ENCODE assay signal across 8 cellular contexts in genomic region chr7:40133561-40134427, GRCh38. TPM values are rescaled to one million over a fixed set of nuclear protein-coding genes. Genes with fewer than 3 reads are reported as not detected.
A peak's percentile ranks its signal among the peaks of the same experiment; 100 is the strongest.
DNase-seq lines count a peak whose midpoint lies in the region; ATAC-seq, FAIRE-seq and TF ChIP-seq lines count a peak whose summit lies in the region.

No MANE protein-coding gene starts in this region.

- FAIRE-seq in GM12891 (lab: Jason Lieb, UNC) (no peak), H1 (lab: Jason Lieb, UNC) (no peak)

- no peak overlapping the region for H3K23ac ChIP-seq in H1 (ENCODE audit: insufficient read length)

- no peak for TF ChIP-seq EP300 in H1 (IDR thresholded peaks at IDR 0.05; ENCODE audit: borderline replicate concordance in 1 of 2, low read depth in 2 of 2, low read length in 2 of 2)

- H3K56ac ChIP-seq in H1 (replicated peaks; ENCODE audit: insufficient read length, low read depth, low read length): peak overlapping the region; percentile 61

- WGBS in H1 (ENCODE audit: extremely low coverage in 1 of 2, insufficient coverage in 1 of 2, insufficient read length in 1 of 2, insufficient replicate concordance in 2 of 2, low coverage in 1 of 2, low lambda C conversion rate in 2 of 2, missing lambda C conversion rate in 1 of 2), 2 experiments: 3% methylated on average over 35 of the region's 36 CpGs; no CpG with 5 or more reads in 1 of the 2 experiments

- H4K91ac ChIP-seq in H1 (replicated peaks; ENCODE audit: insufficient read length, low read length): no peak overlapping the region

- H2BK5ac ChIP-seq in H1 (ENCODE audit: low read depth, low read length): no peak overlapping the region

- H3K23me2 ChIP-seq in H1 (ENCODE audit: low read depth, low read length): no peaks in the 10 kb centered on the region; the same call in 1 of the 2 replicates

- peak overlapping the region; percentile 25; the same call in 1 of the 2 replicates for H2AFZ ChIP-seq in H1 (ENCODE audit: low read length)

- peaks cover 0 to 4% (median 0%) of the 10 kb centered on the region in 4 experiments; a peak in 1 of 7 replicates for H3K4me1 ChIP-seq in H1 (replicated peaks in 1 of 4; ENCODE audit: control insufficient read depth in 3 of 4, insufficient read depth in 4 of 4, low read length in 3 of 4)
- peaks cover 19% of the 10 kb centered on the region for H3K4me1 ChIP-seq in mucosa of descending colon (ENCODE audit: low read depth)

- peaks cover 0 to 15% (median 8%) of the 10 kb centered on the region in 4 experiments; a peak in 4 of 7 replicates for H3K27me3 ChIP-seq in H1 (replicated peaks in 1 of 4; ENCODE audit: control insufficient read depth in 3 of 4, extremely low read depth in 1 of 4, insufficient read depth in 3 of 4, low read length in 3 of 4)

- POLR2A ChIA-PET in H1 (lab: Charles Lee; ENCODE audit: partially characterized antibody): interaction anchor here (1.3 to 2.1 kb wide), 5 partner anchors 10 to 567 kb away, joined by 4 to 9 read pairs (median 5); partner anchors contain the start of genes CDK13 and YAE1

- no peak for TF ChIP-seq POLR2A in GM12891 (IDR thresholded peaks at IDR 0.05; ENCODE audit: low read depth, low read length)
- no peak for TF ChIP-seq POLR2A in H1 (IDR thresholded peaks at IDR 0.05; ENCODE audit: control extremely low read depth in 1 of 2, low read depth in 2 of 2, low read length in 2 of 2)

- no peak overlapping the region for H3K4ac ChIP-seq in H1 (replicated peaks; ENCODE audit: insufficient read length, low read depth, low read length)

- H3K79me1 ChIP-seq in H1 (ENCODE audit: low read depth, low read length): no peaks in the 10 kb centered on the region

- H4K20me1 ChIP-seq in H1 (replicated peaks in 1 of 2; ENCODE audit: control insufficient read depth in 1 of 2, insufficient read depth in 2 of 2, low read length in 2 of 2): no peaks in the 10 kb centered on the region

- ATAC-seq in HG02981 (IDR thresholded peaks at IDR 0.05; ENCODE audit: unreplicated experiment) (peak; percentile 1), mucosa of descending colon (peak; percentile 73)

- H3K9me3 ChIP-seq in H1 (ENCODE audit: insufficient read depth in 2 of 2, low read depth in 1 of 2, low read length in 1 of 2) (no peaks in the 10 kb centered on the region), mucosa of descending colon (no peaks in the 10 kb centered on the region)

- H3K9ac ChIP-seq in H1 (replicated peaks in 1 of 4; ENCODE audit: extremely low read depth in 1 of 4, low read depth in 3 of 4, low read length in 3 of 4): peak overlapping the region; percentile 80 to 85 (median 81)

- peak overlapping the region; percentile 65 for H4K5ac ChIP-seq in H1 (ENCODE audit: insufficient read length, low read depth, low read length)

- H2AK5ac ChIP-seq in H1 (ENCODE audit: low read depth, low read length): no peak overlapping the region

- peak overlapping the region; percentile 98; the same call in 1 of the 2 replicates for H4K8ac ChIP-seq in H1 (ENCODE audit: extremely low read depth, insufficient read depth, low read length)

- H2BK120ac ChIP-seq in H1 (replicated peaks; ENCODE audit: low read depth, low read length): no peak overlapping the region

- H3K36me3 ChIP-seq in H1 (ENCODE audit: control insufficient read depth in 2 of 4, insufficient read depth in 4 of 4, low read length in 3 of 4) (peaks cover 0 to 2% (median 0%) of the 10 kb centered on the region in 4 experiments; a peak in 1 of 8 replicates), mucosa of descending colon (ENCODE audit: low read depth) (no peaks in the 10 kb centered on the region)

- peak overlapping the region; percentile 86 to 97 (median 94) for H3K4me3 ChIP-seq in H1 (ENCODE audit: extremely low read depth in 1 of 4, insufficient read depth in 2 of 4, low read depth in 3 of 4, low read length in 4 of 4)
- peak overlapping the region; percentile 88 for H3K4me3 ChIP-seq in mucosa of descending colon

- H3K79me2 ChIP-seq in H1 (ENCODE audit: control insufficient read depth in 1 of 2, insufficient read depth in 2 of 2, low read length in 2 of 2): peaks cover 0 to 47% of the 10 kb centered on the region in 2 experiments; a peak in 3 of 4 replicates

- no peak for TF ChIP-seq RAD21 in H1 (IDR thresholded peaks at IDR 0.05 in 1 of 2, conservative IDR thresholded peaks at IDR 0.05 in 1 of 2; ENCODE audit: low read depth in 2 of 2, low read length in 2 of 2)

- peak overlapping the region; percentile 85 for H3K27ac ChIP-seq in H1 (ENCODE audit: low read depth, low read length)

- H3K14ac ChIP-seq in H1 (ENCODE audit: insufficient read length): no peak overlapping the region

- peak; percentile 27 for DNase-seq in A172 (ENCODE audit: low spot score)
- peak; percentile 5 for DNase-seq in GM12891 (ENCODE audit: insufficient read length, low spot score)
- DNase-seq in RPMI8226: peak; percentile 26
- peak in 1 of 2 experiments; percentile 3 for DNase-seq in H1 (ENCODE audit: low read depth in 1 of 2, low spot score in 2 of 2)
- peak in 1 of 3 donors; percentile 32 for DNase-seq in mucosa of descending colon
- DNase-seq in inferior parietal cortex (ENCODE audit: extremely low spot score): no peak
- no peak for DNase-seq in DMS153 (lab: John Stamatoyannopoulos, UW)

- H2BK20ac ChIP-seq in H1 (ENCODE audit: low read length): no peak overlapping the region

- intact Hi-C loops in mucosa of descending colon (cut with DNase I, micrococcal nuclease): no loop called here

- CTCF ChIA-PET in H1 (lab: Charles Lee; ENCODE audit: partially characterized antibody): interaction anchor here (0.6 to 2.3 kb wide), 5 partner anchors 8 to 1175 kb away, joined by 3 to 8 read pairs (median 5); no protein-coding TSS in a partner anchor

- H3K4me2 ChIP-seq in H1 (ENCODE audit: insufficient read depth in 1 of 2, low read depth in 2 of 2, low read length in 2 of 2): peak overlapping the region; percentile 31 to 78

- no peak overlapping the region for H2BK12ac ChIP-seq in H1 (ENCODE audit: low read depth, low read length)

- TF ChIP-seq CTCF in H1 (IDR thresholded peaks at IDR 0.05; ENCODE audit: control extremely low read depth in 1 of 3, insufficient read depth in 1 of 3, low read depth in 1 of 3, low read length in 3 of 3): peak in 1 of 3 experiments; percentile 4; a peak in 1 of 4 replicates
- TF ChIP-seq CTCF in mucosa of descending colon (IDR thresholded peaks at IDR 0.05): no peak

- no peak overlapping the region for H3K18ac ChIP-seq in H1 (ENCODE audit: extremely low read depth, low read length)

- H2BK15ac ChIP-seq in H1 (ENCODE audit: low read length): no peak overlapping the region

TF ChIP-seq in GM12891, 5 proteins besides CTCF, POLR2A, EP300 and RAD21:
- TF ChIP-seq POU2F2 (IDR thresholded peaks at IDR 0.05; ENCODE audit: low read depth, low read length): no peak
- TF ChIP-seq POLR2AphosphoS5 (IDR thresholded peaks at IDR 0.05; ENCODE audit: low read depth, low read length): no peak
- no peak for TF ChIP-seq SPI1 (IDR thresholded peaks at IDR 0.05; ENCODE audit: low read depth, low read length)
- no peak for TF ChIP-seq TAF1 (IDR thresholded peaks at IDR 0.05; ENCODE audit: low read depth, low read length)
- TF ChIP-seq PAX5 (IDR thresholded peaks at IDR 0.05; ENCODE audit: insufficient read depth, low read length, severe bottlenecking): no peak

TF ChIP-seq in H1, 55 proteins besides CTCF, POLR2A, EP300 and RAD21:
- TF ChIP-seq KDM5A (IDR thresholded peaks at IDR 0.05; ENCODE audit: low read length): no peak
- no peak for TF ChIP-seq NANOG (IDR thresholded peaks at IDR 0.05; ENCODE audit: insufficient read depth, low read depth, low read length, poor library complexity, severe bottlenecking)
- no peak for TF ChIP-seq SAP30 (IDR thresholded peaks at IDR 0.05; ENCODE audit: insufficient read depth, insufficient replicate concordance, low read length)
- no peak for TF ChIP-seq BRCA1 (IDR thresholded peaks at IDR 0.05; ENCODE audit: low read depth, low read length)
- TF ChIP-seq TBP (IDR thresholded peaks at IDR 0.05; ENCODE audit: low read depth, low read length): no peak
- TF ChIP-seq, protein P1, sequence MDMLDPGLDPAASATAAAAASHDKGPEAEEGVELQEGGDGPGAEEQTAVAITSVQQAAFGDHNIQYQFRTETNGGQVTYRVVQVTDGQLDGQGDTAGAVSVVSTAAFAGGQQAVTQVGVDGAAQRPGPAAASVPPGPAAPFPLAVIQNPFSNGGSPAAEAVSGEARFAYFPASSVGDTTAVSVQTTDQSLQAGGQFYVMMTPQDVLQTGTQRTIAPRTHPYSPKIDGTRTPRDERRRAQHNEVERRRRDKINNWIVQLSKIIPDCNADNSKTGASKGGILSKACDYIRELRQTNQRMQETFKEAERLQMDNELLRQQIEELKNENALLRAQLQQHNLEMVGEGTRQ (IDR thresholded peaks at IDR 0.05; ENCODE audit: low read length): no peak
- TF ChIP-seq POU5F1 (IDR thresholded peaks at IDR 0.05; ENCODE audit: low read depth, low read length): no peak

RNA-seq across cellular contexts. Expression of gene MPLKIP, which starts 0.6 kb away (rescaled TPM):
- 59.9 and 68.5 TPM in 2 replicates for total RNA-seq in A172 (2014; rRNA removed; shearing (Covaris generic))
- polyA plus RNA-seq in GM12891 (2012; ENCODE audit: low read depth, missing spikeins): 40.1 TPM
- 51.5 and 57.2 TPM in 2 replicates for total RNA-seq in H1 (2021; fragmentation: NEBNext Ultra II Directional; extraction: Animal tissue kit (Norgen Biotek cat#: 25700))
- polyA plus RNA-seq in H1 (2011; rRNA removed): 73.4 and 78.0 TPM in 2 replicates
- 73.9 TPM for polyA plus RNA-seq in H1 (2011; cell fraction: cytosol; rRNA removed)
- polyA plus RNA-seq in H1 (2011; cell fraction: nucleus; rRNA removed): 28.3 TPM
- polyA plus RNA-seq in H1 (2012, experiment 1 of 2): 27.1 to 35.3 TPM (median 32.5 TPM) in 4 replicates
- 57.6 TPM for polyA plus RNA-seq in H1 (2012, experiment 2 of 2)
- polyA plus RNA-seq in H1 (2013, experiment 1 of 2): 45.7 TPM
- polyA plus RNA-seq in H1 (2013, experiment 2 of 2): 42.0 TPM
- polyA minus RNA-seq in H1 (2011; rRNA and poly(A)+ RNA removed): 1.5 and 2.3 TPM in 2 replicates
- polyA minus RNA-seq in H1 (2011; cell fraction: cytosol; rRNA and poly(A)+ RNA removed): 12.6 TPM
- 11.4 TPM for polyA minus RNA-seq in H1 (2011; cell fraction: nucleus; rRNA and poly(A)+ RNA removed)
- total RNA-seq in mucosa of descending colon: 10 to 100 TPM; 29.2 to 35.0 (median 34.7) TPM

RNA-seq across cellular contexts. Expression of gene SUGCT, which starts 1.0 kb away (rescaled TPM):
- total RNA-seq in A172 (2014; rRNA removed; shearing (Covaris generic)): 3.3 and 4.6 TPM in 2 replicates
- polyA plus RNA-seq in GM12891 (2012; ENCODE audit: low read depth, missing spikeins): 0.09 TPM
- 3.0 and 5.4 TPM in 2 replicates for total RNA-seq in H1 (2021; fragmentation: NEBNext Ultra II Directional; extraction: Animal tissue kit (Norgen Biotek cat#: 25700))
- 1.3 and 2.8 TPM in 2 replicates for polyA plus RNA-seq in H1 (2011; rRNA removed)
- 2.8 TPM for polyA plus RNA-seq in H1 (2011; cell fraction: cytosol; rRNA removed)
- polyA plus RNA-seq in H1 (2011; cell fraction: nucleus; rRNA removed): 1.4 TPM
- polyA plus RNA-seq in H1 (2012, experiment 1 of 2): 3.9 to 4.4 TPM (median 4.2 TPM) in 4 replicates
- 1.8 TPM for polyA plus RNA-seq in H1 (2012, experiment 2 of 2)
- polyA plus RNA-seq in H1 (2013, experiment 1 of 2): 5.3 TPM
- 6.8 TPM for polyA plus RNA-seq in H1 (2013, experiment 2 of 2)
- polyA minus RNA-seq in H1 (2011; rRNA and poly(A)+ RNA removed): 4.7 and 7.0 TPM in 2 replicates
- polyA minus RNA-seq in H1 (2011; cell fraction: cytosol; rRNA and poly(A)+ RNA removed): 1.7 TPM
- polyA minus RNA-seq in H1 (2011; cell fraction: nucleus; rRNA and poly(A)+ RNA removed): 15.2 TPM
- 10 to 100 TPM in 2 of 3 donors, 1 to 10 TPM in 1; 7.6 to 19.1 (median 10.1) TPM for total RNA-seq in mucosa of descending colon

Comparison
In these comparisons a context has a peak if more than half of its experiments do, and no peak if none do; other contexts are left out.
1. DNase-seq: peak in A172 (single experiment), GM12891 (single experiment) and RPMI8226 (single experiment); none in inferior parietal cortex (single experiment) and DMS153 (single experiment).